Comparison of ENCODE assay signal across 1 cellular context in the genomic region with DNA sequence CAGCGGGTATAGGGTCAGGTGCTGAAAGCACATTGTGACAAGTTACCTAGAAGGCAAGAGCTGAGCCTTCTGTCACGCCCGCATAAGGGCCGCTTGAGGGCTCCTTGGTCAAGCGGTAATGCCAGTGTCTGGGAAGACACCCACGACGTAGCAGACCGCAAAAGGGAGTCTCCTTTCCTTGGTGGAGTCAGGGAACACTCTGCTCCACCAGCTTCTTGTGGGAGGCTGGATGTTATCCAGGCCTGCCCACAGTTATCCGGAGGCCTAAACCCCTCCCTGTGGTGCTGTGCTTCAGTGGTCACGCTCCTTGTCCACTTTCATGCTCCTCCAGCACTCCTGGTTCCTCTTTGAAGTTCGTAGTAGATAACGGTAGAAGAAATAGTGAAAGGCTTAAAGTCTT. TPM values are rescaled to one million over a fixed set of nuclear protein-coding genes. Genes with fewer than 3 reads are reported as not detected.
"Had no signal": no experiment of that assay in that cellular context is flagged by ENCODE, and none has a peak within 500 bp of the region (broad histone marks: within the 10 kb centered on the region; RNA-seq: fewer than 3 reads in every experiment).

No MANE protein-coding gene starts in this region.

RNA-seq across cellular contexts. Expression of a gene that starts 29.6 kb away (rescaled TPM):
- total RNA-seq: cardiac muscle cell had no signal
